Comparison of ENCODE assay signal across 21 cellular contexts in genomic region chr17:63578769-63579111, GRCh38. TPM values are rescaled to one million over a fixed set of nuclear protein-coding genes. Genes with fewer than 3 reads are reported as not detected.
"Had no signal": no experiment of that assay in that cellular context is flagged by ENCODE, and none has a peak within 500 bp of the region (broad histone marks: within the 10 kb centered on the region; RNA-seq: fewer than 3 reads in every experiment).

No MANE protein-coding gene starts in this region.

- H3K27ac ChIP-seq: epithelial cell of prostate, right atrium auricular region, skin epidermis, testis had no signal

- H3K9me3 ChIP-seq: right atrium auricular region, testis had no signal

- DNase-seq: activated CD4-positive, alpha-beta memory T cell treated with anti-CD3 and anti-CD28 coated beads, Interleukin-2, amount 10 ng/mL, durations not matched to agents 7 days and 5 days; activated CD4-positive, alpha-beta T cell treated with anti-CD3 and anti-CD28 coated beads for 4 hours; activated gamma-delta T cell treated with Interleukin-2 at 50 U/mL for 16 hours; aorta; cerebellar nuclear complex; effector memory CD4-positive, alpha-beta T cell; head of caudate nucleus; left cardiac atrium; naive B cell; stimulated activated CD4-positive, alpha-beta T cell treated with anti-CD3 and anti-CD28 coated beads, Interleukin-4, amount 100 ng/mL, for 4 hours; stimulated activated CD8-positive, alpha-beta memory T cell treated with anti-CD3 and anti-CD28 coated beads, Interleukin-4, amount 100 ng/mL, for 48 hours; stimulated activated naive CD8-positive, alpha-beta T cell treated with anti-CD3 and anti-CD28 coated beads, Interleukin-15, amount 100 ng/mL, for 72 hours; testis had no signal

- H3K9me3 Mint-ChIP-seq: activated CD4-positive, alpha-beta memory T cell treated with anti-CD3 and anti-CD28 coated beads, Interleukin-2, amount 10 ng/mL, durations not matched to agents 7 days and 5 days; naive B cell; stimulated activated naive CD8-positive, alpha-beta T cell treated with anti-CD3 and anti-CD28 coated beads, Interleukin-15, amount 100 ng/mL, for 72 hours; T-helper 1 cell treated with Interleukin-12 subunit alpha and Interleukin-12 subunit beta and Interleukin-4 antibody, amounts not matched to agents 30 μg/mL and 1 μg/mL, for 36 hours had no signal

- H3K27me3 ChIP-seq: right atrium auricular region, testis had no signal

- ATAC-seq: stimulated activated naive CD8-positive, alpha-beta T cell treated with anti-CD3 and anti-CD28 coated beads, Interleukin-15, amount 100 ng/mL, for 72 hours had no signal

- H3K4me3 ChIP-seq: right atrium auricular region, skin epidermis, testis had no signal

- H3K27me3 Mint-ChIP-seq: activated CD4-positive, alpha-beta memory T cell treated with anti-CD3 and anti-CD28 coated beads, Interleukin-2, amount 10 ng/mL, durations not matched to agents 7 days and 5 days; naive B cell; stimulated activated naive CD8-positive, alpha-beta T cell treated with anti-CD3 and anti-CD28 coated beads, Interleukin-15, amount 100 ng/mL, for 72 hours had no signal

- H3K27ac Mint-ChIP-seq: activated CD4-positive, alpha-beta memory T cell treated with anti-CD3 and anti-CD28 coated beads, Interleukin-2, amount 10 ng/mL, durations not matched to agents 7 days and 5 days; stimulated activated naive CD8-positive, alpha-beta T cell treated with anti-CD3 and anti-CD28 coated beads, Interleukin-15, amount 100 ng/mL, for 72 hours; T-helper 1 cell treated with Interleukin-12 subunit alpha and Interleukin-12 subunit beta and Interleukin-4 antibody, amounts not matched to agents 30 μg/mL and 1 μg/mL, for 36 hours had no signal

- H3K4me3 Mint-ChIP-seq: activated CD4-positive, alpha-beta memory T cell treated with anti-CD3 and anti-CD28 coated beads, Interleukin-2, amount 10 ng/mL, durations not matched to agents 7 days and 5 days; naive B cell; stimulated activated naive CD8-positive, alpha-beta T cell treated with anti-CD3 and anti-CD28 coated beads, Interleukin-15, amount 100 ng/mL, for 72 hours; T-helper 1 cell treated with Interleukin-12 subunit alpha and Interleukin-12 subunit beta and Interleukin-4 antibody, amounts not matched to agents 30 μg/mL and 1 μg/mL, for 36 hours had no signal

RNA-seq across cellular contexts. Expression of gene KCNH6, which starts 55.6 kb away (rescaled TPM):
- total RNA-seq: activated CD4-positive, alpha-beta memory T cell treated with anti-CD3 and anti-CD28 coated beads, Interleukin-2, amount 10 ng/mL, durations not matched to agents 7 days and 5 days; aorta; fibroblast of lung; frontal cortex; left cardiac atrium; mononuclear cell; right atrium auricular region; ureter had no signal
- polyA plus RNA-seq: aorta, fibroblast of lung had no signal
